Comparison of ENCODE assay signal across 27 cellular contexts in the genomic region with DNA sequence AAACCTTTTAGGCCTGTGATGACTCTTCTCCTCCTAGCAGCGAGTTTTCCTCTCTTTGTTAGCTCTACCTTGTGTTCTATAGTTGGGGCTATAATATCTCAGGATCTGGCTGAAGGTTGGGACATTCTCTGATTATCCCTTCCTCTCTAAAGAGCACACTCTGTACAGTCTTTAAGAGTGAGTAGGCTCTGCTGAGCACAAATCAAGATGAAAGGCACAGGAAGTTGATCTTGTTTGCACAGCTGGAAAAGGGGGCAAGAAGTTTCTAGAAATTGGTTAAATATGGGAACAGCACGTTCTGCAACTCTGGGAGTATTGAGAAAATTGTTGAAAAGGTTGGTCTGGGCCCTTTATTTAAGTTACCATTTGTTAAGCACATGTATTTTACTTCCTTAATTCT.
DNase-seq lines count a peak whose midpoint lies in the region; ATAC-seq and TF ChIP-seq lines count a peak whose summit lies in the region.
"Had no signal": no experiment of that assay in that cellular context is flagged by ENCODE, and none has a peak within 500 bp of the region (broad histone marks: within the 10 kb centered on the region; RNA-seq: fewer than 3 reads in every experiment).

No MANE protein-coding gene starts in this region.

- intact Hi-C loops in IMR-90 (cut with micrococcal nuclease), result no loop called here
- intact Hi-C loops in left ventricle myocardium inferior (cut with micrococcal nuclease), result no loop called here
- intact Hi-C loops in sciatic nerve (cut with DNase I), result no loop called here

- no peak overlapping the region for H3K56ac ChIP-seq in IMR-90 (ENCODE audit: extremely low read depth, insufficient read depth, low read length)

- H3K9ac ChIP-seq in IMR-90 (ENCODE audit: low read depth, low read length), result no peak overlapping the region
- H3K9ac ChIP-seq: BLaER1 had no signal

- CTCF ChIA-PET in IMR-90 (lab: Yijun Ruan, JAX), result no interaction called here

- no peaks in the 10 kb centered on the region; the same call in 1 of the 2 replicates for H3K4me1 ChIP-seq in IMR-90 (ENCODE audit: control insufficient read depth, insufficient read depth, low read length)
- H3K4me1 ChIP-seq in left ventricle myocardium inferior, result peaks cover 7% of the 10 kb centered on the region
- no peaks in the 10 kb centered on the region for H3K4me1 ChIP-seq in Peyer's patch
- H3K4me1 ChIP-seq: BLaER1, foreskin keratinocyte had no signal

- no peak overlapping the region for H2BK120ac ChIP-seq in IMR-90 (ENCODE audit: low read depth, low read length)

- no peak overlapping the region for H2AK5ac ChIP-seq in IMR-90 (ENCODE audit: low read depth, low read length)

- no peak for TF ChIP-seq POLR2A in IMR-90 (IDR thresholded peaks at IDR 0.05; ENCODE audit: low read depth, low read length)
- TF ChIP-seq POLR2A in Peyer's patch (IDR thresholded peaks at IDR 0.05), result no peak

- H2BK15ac ChIP-seq in IMR-90 (ENCODE audit: low read depth, low read length), result no peak overlapping the region

- no peak for TF ChIP-seq RAD21 in IMR-90 (IDR thresholded peaks at IDR 0.05; ENCODE audit: low read length)

- H2BK5ac ChIP-seq in IMR-90 (ENCODE audit: low read depth, low read length, poor library complexity, severe bottlenecking), result no peak overlapping the region

- no peak for ATAC-seq in IMR-90 (ENCODE audit: low read depth)
- ATAC-seq in sciatic nerve, result peak; percentile 77
- ATAC-seq in GM18519 (IDR thresholded peaks at IDR 0.05; ENCODE audit: low FRiP score, unreplicated experiment), result no peak
- ATAC-seq: activated T-helper 17 cell treated with anti-CD3 and anti-CD28 coated beads, Interleukin-2, amount 50 U/mL, for 72 hours; effector memory CD8-positive, alpha-beta T cell; foreskin keratinocyte; stimulated activated naive CD8-positive, alpha-beta T cell treated with anti-CD3 and anti-CD28 coated beads, Interleukin-15, amount 100 ng/mL, for 72 hours had no signal

- H3K27ac ChIP-seq in IMR-90 (ENCODE audit: insufficient read depth, low read length), result no peak overlapping the region
- peak overlapping the region; percentile 14 for H3K27ac ChIP-seq in brain microvascular endothelial cell
- H3K27ac ChIP-seq in left ventricle myocardium inferior (replicated peaks), result peak overlapping the region; percentile 45
- H3K27ac ChIP-seq in Peyer's patch, result no peak overlapping the region
- H3K27ac ChIP-seq: BLaER1, foreskin keratinocyte, HL-60 had no signal

- H4K20me1 ChIP-seq in IMR-90 (ENCODE audit: insufficient read depth, low read length), result no peaks in the 10 kb centered on the region
- H4K20me1 ChIP-seq: BLaER1 had no signal

- TF ChIP-seq CTCF in IMR-90 (conservative IDR thresholded peaks at IDR 0.05; ENCODE audit: low read depth, low read length) (no peak), brain microvascular endothelial cell (IDR thresholded peaks at IDR 0.05; ENCODE audit: low read depth, low read length, missing control alignments) (no peak), left ventricle myocardium inferior (IDR thresholded peaks at IDR 0.05; ENCODE audit: borderline replicate concordance) (no peak), Peyer's patch (IDR thresholded peaks at IDR 0.05) (no peak)

- dilution Hi-C loops in IMR-90 (cut with HindIII; ENCODE audit: low sequenced_read_pairs, unreplicated experiment), result no loop called here

- H3K9me1 ChIP-seq in IMR-90 (ENCODE audit: insufficient read depth, low read length), result no peaks in the 10 kb centered on the region

- peak; percentile 15 for DNase-seq in IMR-90
- no peak for DNase-seq in brain microvascular endothelial cell
- no peak for DNase-seq in left ventricle myocardium inferior
- DNase-seq in sciatic nerve (ENCODE audit: low spot score), result no peak
- no peak for DNase-seq in Peyer's patch
- no peak for DNase-seq in hypothalamus (lab: John Stamatoyannopoulos, UW)
- DNase-seq: activated CD4-positive, alpha-beta T cell treated with anti-CD3 and anti-CD28 coated beads for 4 hours; activated naive CD4-positive, alpha-beta T cell treated with anti-CD3 and anti-CD28 coated beads, Interleukin-2, amount 10 ng/mL, durations not matched to agents 7 days and 5 days; caudate nucleus; DMS 273 treated with DMSO at 0.1 percent for 48 hours; effector memory CD8-positive, alpha-beta T cell; EL; foreskin keratinocyte; head of caudate nucleus; KG1; kidney glomerular epithelial cell; NCI-H1417 treated with DMSO at 0.1 percent for 48 hours; NCI-H2029 treated with DMSO at 0.1 percent for 48 hours; NCI-H526; OCI-M1; stimulated activated CD4-positive, alpha-beta T cell treated with anti-CD3 and anti-CD28 coated beads, Interleukin-2, amount 100 ng/mL, for 48 hours; stimulated activated naive CD8-positive, alpha-beta T cell treated with anti-CD3 and anti-CD28 coated beads, Interleukin-15, amount 100 ng/mL, for 72 hours; T-helper 2 cell had no signal

- no peak overlapping the region for H4K91ac ChIP-seq in IMR-90 (ENCODE audit: insufficient read depth, low read depth, low read length)

- no peak overlapping the region for H3K23ac ChIP-seq in IMR-90 (ENCODE audit: low read depth, low read length)

- H3K9me3 ChIP-seq in IMR-90 (ENCODE audit: control insufficient read depth, insufficient read depth, low read length), result no peaks in the 10 kb centered on the region
- no peaks in the 10 kb centered on the region for H3K9me3 ChIP-seq in left ventricle myocardium inferior (replicated peaks)
- no peaks in the 10 kb centered on the region for H3K9me3 ChIP-seq in Peyer's patch
- H3K9me3 ChIP-seq: BLaER1 had no signal

- POLR2A ChIA-PET in IMR-90 (lab: Charles Lee; ENCODE audit: unreplicated experiment), result no interaction called here

- H3K36me3 ChIP-seq in IMR-90 (ENCODE audit: control insufficient read depth, insufficient read depth, low read length), result no peaks in the 10 kb centered on the region
- no peaks in the 10 kb centered on the region for H3K36me3 ChIP-seq in brain microvascular endothelial cell (replicated peaks)
- H3K36me3 ChIP-seq in left ventricle myocardium inferior, result no peaks in the 10 kb centered on the region
- H3K36me3 ChIP-seq in Peyer's patch, result no peaks in the 10 kb centered on the region
- H3K36me3 ChIP-seq: BLaER1 had no signal

- H2AK9ac ChIP-seq in IMR-90 (replicated peaks; ENCODE audit: low read depth, low read length, poor library complexity), result no peak overlapping the region

- in situ Hi-C loops in IMR-90 (cut with MboI; ENCODE audit: low sequenced_read_pairs), result no loop called here
- in situ Hi-C loops in brain microvascular endothelial cell (cut with HindIII; ENCODE audit: low pct_ligation_motif_present, low sequenced_read_pairs), result no loop called here

- WGBS in IMR-90 (ENCODE audit: extremely low coverage in 2 of 2, insufficient read length in 1 of 2), 2 experiments, result no CpG with 5 or more reads among the region's 2 CpGs

- no TSS peak for BruUV-seq in IMR-90 (replicated peaks; lab: Mats Ljungman, UMichigan)

- H3K4me3 ChIP-seq in IMR-90 (ENCODE audit: insufficient read depth, low read depth, low read length), result no peak overlapping the region
- no peak overlapping the region for H3K4me3 ChIP-seq in brain microvascular endothelial cell (ENCODE audit: low read depth, low read length)
- H3K4me3 ChIP-seq in left ventricle myocardium inferior, result no peak overlapping the region
- H3K4me3 ChIP-seq in Peyer's patch, result no peak overlapping the region
- H3K4me3 ChIP-seq: BLaER1 had no signal

- H4K8ac ChIP-seq in IMR-90 (ENCODE audit: low read depth in 2 of 2, low read length in 2 of 2), result no peak overlapping the region

- H2AFZ ChIP-seq in IMR-90 (replicated peaks; ENCODE audit: low read length, poor library complexity), result no peak overlapping the region

- H3K79me1 ChIP-seq in IMR-90 (ENCODE audit: low read depth in 1 of 2, low read length in 2 of 2), result no peaks in the 10 kb centered on the region

- no peak overlapping the region for H2BK20ac ChIP-seq in IMR-90 (ENCODE audit: low read depth, low read length)

- no peak overlapping the region for H3K18ac ChIP-seq in IMR-90 (ENCODE audit: low read depth, low read length)

- H4K5ac ChIP-seq in IMR-90 (ENCODE audit: low read depth, low read length), result no peak overlapping the region

- H3K14ac ChIP-seq in IMR-90 (replicated peaks; ENCODE audit: low read depth, low read length), result no peak overlapping the region

- H3K27me3 ChIP-seq in IMR-90 (ENCODE audit: control insufficient read depth, insufficient read depth, low read length) (no peaks in the 10 kb centered on the region), brain microvascular endothelial cell (replicated peaks) (no peaks in the 10 kb centered on the region), left ventricle myocardium inferior (ENCODE audit: low read depth) (no peaks in the 10 kb centered on the region), Peyer's patch (no peaks in the 10 kb centered on the region)
- H3K27me3 ChIP-seq: BLaER1 had no signal

- no peak overlapping the region for H3K4ac ChIP-seq in IMR-90 (ENCODE audit: low read depth, low read length)

- H3K4me2 ChIP-seq in IMR-90 (ENCODE audit: low read depth, low read length), result no peak overlapping the region
- H3K4me2 ChIP-seq: BLaER1 had no signal

TF ChIP-seq in IMR-90, 13 proteins besides CTCF, POLR2A, EP300 and RAD21 (continues in another document):
- TF ChIP-seq SMC3 (IDR thresholded peaks at IDR 0.05; ENCODE audit: low read depth, low read length) (no peak), NFE2L2 (IDR thresholded peaks at IDR 0.05; ENCODE audit: low read depth, low read length) (no peak), CHD1 (IDR thresholded peaks at IDR 0.05; ENCODE audit: low read depth, low read length) (no peak), CEBPB (IDR thresholded peaks at IDR 0.05; ENCODE audit: low read depth, low read length) (no peak), FOS (IDR thresholded peaks at IDR 0.05; ENCODE audit: low read depth, low read length) (no peak), RCOR1 (IDR thresholded peaks at IDR 0.05; ENCODE audit: insufficient replicate concordance, low read length) (no peak)
- TF ChIP-seq, protein P1, sequence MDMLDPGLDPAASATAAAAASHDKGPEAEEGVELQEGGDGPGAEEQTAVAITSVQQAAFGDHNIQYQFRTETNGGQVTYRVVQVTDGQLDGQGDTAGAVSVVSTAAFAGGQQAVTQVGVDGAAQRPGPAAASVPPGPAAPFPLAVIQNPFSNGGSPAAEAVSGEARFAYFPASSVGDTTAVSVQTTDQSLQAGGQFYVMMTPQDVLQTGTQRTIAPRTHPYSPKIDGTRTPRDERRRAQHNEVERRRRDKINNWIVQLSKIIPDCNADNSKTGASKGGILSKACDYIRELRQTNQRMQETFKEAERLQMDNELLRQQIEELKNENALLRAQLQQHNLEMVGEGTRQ (IDR thresholded peaks at IDR 0.05; ENCODE audit: low read depth, low read length), result no peak
- TF ChIP-seq, protein P2, sequence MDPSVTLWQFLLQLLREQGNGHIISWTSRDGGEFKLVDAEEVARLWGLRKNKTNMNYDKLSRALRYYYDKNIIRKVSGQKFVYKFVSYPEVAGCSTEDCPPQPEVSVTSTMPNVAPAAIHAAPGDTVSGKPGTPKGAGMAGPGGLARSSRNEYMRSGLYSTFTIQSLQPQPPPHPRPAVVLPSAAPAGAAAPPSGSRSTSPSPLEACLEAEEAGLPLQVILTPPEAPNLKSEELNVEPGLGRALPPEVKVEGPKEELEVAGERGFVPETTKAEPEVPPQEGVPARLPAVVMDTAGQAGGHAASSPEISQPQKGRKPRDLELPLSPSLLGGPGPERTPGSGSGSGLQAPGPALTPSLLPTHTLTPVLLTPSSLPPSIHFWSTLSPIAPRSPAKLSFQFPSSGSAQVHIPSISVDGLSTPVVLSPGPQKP (IDR thresholded peaks at IDR 0.05; ENCODE audit: borderline replicate concordance, low read depth, low read length), result no peak

Comparison
In these comparisons a context has a peak if more than half of its experiments do, and no peak if none do; other contexts are left out.
1. H3K27ac ChIP-seq: peak in brain microvascular endothelial cell (single experiment) and left ventricle myocardium inferior (single experiment); none in IMR-90 (single experiment) and Peyer's patch (0 of 4).